ENCODE assay signal across 1 cellular context in the genomic region with DNA sequence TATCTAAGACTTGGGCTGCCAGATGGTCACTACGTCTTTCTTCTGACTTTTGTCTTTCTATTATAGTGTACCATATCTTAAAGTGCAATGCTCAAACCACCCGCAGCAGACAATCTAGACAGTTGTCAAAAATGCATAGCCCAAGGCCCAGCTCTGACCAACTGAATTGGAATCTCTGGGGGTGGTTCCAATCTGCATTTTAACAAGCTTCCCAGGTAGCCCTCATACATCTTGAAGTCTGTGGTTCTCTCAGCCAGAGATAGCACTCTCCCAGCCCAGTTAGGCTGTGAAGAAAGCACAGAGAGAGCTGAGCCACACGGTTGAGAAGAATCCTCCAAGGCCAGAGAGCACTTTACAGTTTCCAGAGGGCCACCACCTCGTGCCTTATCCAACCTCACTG.
TF ChIP-seq lines count a peak whose summit lies in the region.

No MANE protein-coding gene starts in this region.

TF ChIP-seq in H1, 55 proteins besides CTCF, POLR2A, EP300 and RAD21:
- TF ChIP-seq TBP (IDR thresholded peaks at IDR 0.05; ENCODE audit: low read depth, low read length) (no peak), KDM4A (IDR thresholded peaks at IDR 0.05; ENCODE audit: low read depth, low read length, severe bottlenecking) (no peak), GABPA (IDR thresholded peaks at IDR 0.05; ENCODE audit: borderline replicate concordance, insufficient read depth, low read length) (no peak), SP2 (IDR thresholded peaks at IDR 0.05; ENCODE audit: low read length) (no peak), FOSL1 (IDR thresholded peaks at IDR 0.05; ENCODE audit: insufficient read depth, low read depth, low read length) (no peak), RFX5 (IDR thresholded peaks at IDR 0.05; ENCODE audit: borderline replicate concordance, low read depth, low read length) (no peak), RBBP5 (IDR thresholded peaks at IDR 0.05; ENCODE audit: borderline replicate concordance, low read depth, low read length) (no peak), SUZ12 (IDR thresholded peaks at IDR 0.05; ENCODE audit: low read length) (no peak), EZH2 (IDR thresholded peaks at IDR 0.05; ENCODE audit: low read depth, low read length, severe bottlenecking) (no peak), PHF8 (conservative IDR thresholded peaks at IDR 0.05; ENCODE audit: low read depth, low read length) (no peak), BRCA1 (IDR thresholded peaks at IDR 0.05; ENCODE audit: low read depth, low read length) (no peak), CBX8 (IDR thresholded peaks at IDR 0.05; ENCODE audit: borderline replicate concordance, low read depth, low read length) (no peak), CEBPB (IDR thresholded peaks at IDR 0.05; ENCODE audit: low read depth, low read length) (no peak), SIRT6 (IDR thresholded peaks at IDR 0.05; ENCODE audit: low read length) (no peak), TAF7 (optimal IDR thresholded peaks at IDR 0.05; ENCODE audit: borderline replicate concordance, low read depth, low read length) (no peak), GTF2F1 (IDR thresholded peaks at IDR 0.05; ENCODE audit: borderline replicate concordance, low read depth, low read length) (no peak), CBX5 (IDR thresholded peaks at IDR 0.05; ENCODE audit: low read depth, low read length) (no peak)
- TF ChIP-seq, protein P1, sequence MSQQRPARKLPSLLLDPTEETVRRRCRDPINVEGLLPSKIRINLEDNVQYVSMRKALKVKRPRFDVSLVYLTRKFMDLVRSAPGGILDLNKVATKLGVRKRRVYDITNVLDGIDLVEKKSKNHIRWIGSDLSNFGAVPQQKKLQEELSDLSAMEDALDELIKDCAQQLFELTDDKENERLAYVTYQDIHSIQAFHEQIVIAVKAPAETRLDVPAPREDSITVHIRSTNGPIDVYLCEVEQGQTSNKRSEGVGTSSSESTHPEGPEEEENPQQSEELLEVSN (IDR thresholded peaks at IDR 0.05), result no peak
- TF ChIP-seq, protein P2, sequence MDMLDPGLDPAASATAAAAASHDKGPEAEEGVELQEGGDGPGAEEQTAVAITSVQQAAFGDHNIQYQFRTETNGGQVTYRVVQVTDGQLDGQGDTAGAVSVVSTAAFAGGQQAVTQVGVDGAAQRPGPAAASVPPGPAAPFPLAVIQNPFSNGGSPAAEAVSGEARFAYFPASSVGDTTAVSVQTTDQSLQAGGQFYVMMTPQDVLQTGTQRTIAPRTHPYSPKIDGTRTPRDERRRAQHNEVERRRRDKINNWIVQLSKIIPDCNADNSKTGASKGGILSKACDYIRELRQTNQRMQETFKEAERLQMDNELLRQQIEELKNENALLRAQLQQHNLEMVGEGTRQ (IDR thresholded peaks at IDR 0.05; ENCODE audit: low read length), result no peak
- TF ChIP-seq, protein P3, sequence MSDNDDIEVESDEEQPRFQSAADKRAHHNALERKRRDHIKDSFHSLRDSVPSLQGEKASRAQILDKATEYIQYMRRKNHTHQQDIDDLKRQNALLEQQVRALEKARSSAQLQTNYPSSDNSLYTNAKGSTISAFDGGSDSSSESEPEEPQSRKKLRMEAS (IDR thresholded peaks at IDR 0.05), result no peak
